In the genomic region with DNA sequence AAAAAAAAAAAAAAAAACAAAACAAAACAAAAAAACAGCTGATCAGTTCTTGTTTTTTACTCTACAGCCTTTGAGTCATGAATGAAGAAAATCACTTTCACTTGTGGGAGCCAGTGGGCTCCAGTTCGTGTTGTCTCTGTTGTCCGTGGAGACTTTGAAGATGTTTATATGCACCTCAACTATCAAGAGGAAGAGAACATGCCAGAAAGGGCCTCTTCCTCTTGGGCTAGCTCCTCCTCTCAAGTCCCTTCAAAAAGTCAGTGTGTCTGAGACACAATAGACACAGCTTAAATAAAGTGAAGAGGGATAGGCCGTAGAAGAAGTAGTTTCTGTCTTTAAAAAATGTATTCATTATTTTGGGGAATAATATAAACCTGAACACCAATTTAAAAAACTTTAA, we compare ENCODE assay signal across 1 cellular context.
TF ChIP-seq lines count a peak whose summit lies in the region.

No MANE protein-coding gene starts in this region.

TF ChIP-seq in HepG2, 621 proteins besides CTCF, POLR2A, EP300 and RAD21:
- TF ChIP-seq, protein P1, sequence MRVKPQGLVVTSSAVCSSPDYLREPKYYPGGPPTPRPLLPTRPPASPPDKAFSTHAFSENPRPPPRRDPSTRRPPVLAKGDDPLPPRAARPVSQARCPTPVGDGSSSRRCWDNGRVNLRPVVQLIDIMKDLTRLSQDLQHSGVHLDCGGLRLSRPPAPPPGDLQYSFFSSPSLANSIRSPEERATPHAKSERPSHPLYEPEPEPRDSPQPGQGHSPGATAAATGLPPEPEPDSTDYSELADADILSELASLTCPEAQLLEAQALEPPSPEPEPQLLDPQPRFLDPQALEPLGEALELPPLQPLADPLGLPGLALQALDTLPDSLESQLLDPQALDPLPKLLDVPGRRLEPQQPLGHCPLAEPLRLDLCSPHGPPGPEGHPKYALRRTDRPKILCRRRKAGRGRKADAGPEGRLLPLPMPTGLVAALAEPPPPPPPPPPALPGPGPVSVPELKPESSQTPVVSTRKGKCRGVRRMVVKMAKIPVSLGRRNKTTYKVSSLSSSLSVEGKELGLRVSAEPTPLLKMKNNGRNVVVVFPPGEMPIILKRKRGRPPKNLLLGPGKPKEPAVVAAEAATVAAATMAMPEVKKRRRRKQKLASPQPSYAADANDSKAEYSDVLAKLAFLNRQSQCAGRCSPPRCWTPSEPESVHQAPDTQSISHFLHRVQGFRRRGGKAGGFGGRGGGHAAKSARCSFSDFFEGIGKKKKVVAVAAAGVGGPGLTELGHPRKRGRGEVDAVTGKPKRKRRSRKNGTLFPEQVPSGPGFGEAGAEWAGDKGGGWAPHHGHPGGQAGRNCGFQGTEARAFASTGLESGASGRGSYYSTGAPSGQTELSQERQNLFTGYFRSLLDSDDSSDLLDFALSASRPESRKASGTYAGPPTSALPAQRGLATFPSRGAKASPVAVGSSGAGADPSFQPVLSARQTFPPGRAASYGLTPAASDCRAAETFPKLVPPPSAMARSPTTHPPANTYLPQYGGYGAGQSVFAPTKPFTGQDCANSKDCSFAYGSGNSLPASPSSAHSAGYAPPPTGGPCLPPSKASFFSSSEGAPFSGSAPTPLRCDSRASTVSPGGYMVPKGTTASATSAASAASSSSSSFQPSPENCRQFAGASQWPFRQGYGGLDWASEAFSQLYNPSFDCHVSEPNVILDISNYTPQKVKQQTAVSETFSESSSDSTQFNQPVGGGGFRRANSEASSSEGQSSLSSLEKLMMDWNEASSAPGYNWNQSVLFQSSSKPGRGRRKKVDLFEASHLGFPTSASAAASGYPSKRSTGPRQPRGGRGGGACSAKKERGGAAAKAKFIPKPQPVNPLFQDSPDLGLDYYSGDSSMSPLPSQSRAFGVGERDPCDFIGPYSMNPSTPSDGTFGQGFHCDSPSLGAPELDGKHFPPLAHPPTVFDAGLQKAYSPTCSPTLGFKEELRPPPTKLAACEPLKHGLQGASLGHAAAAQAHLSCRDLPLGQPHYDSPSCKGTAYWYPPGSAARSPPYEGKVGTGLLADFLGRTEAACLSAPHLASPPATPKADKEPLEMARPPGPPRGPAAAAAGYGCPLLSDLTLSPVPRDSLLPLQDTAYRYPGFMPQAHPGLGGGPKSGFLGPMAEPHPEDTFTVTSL (CRISPR knock-in tag; IDR thresholded peaks at IDR 0.05; ENCODE audit: borderline replicate concordance), result no peak
- TF ChIP-seq RBM39 (IDR thresholded peaks at IDR 0.05; ENCODE audit: low read depth, low read length, poor library complexity, severe bottlenecking) (no peak), NFE2 (CRISPR knock-in tag; IDR thresholded peaks at IDR 0.05) (no peak), ZNF3 (CRISPR knock-in tag; IDR thresholded peaks at IDR 0.05) (no peak), ZNF547 (CRISPR knock-in tag; IDR thresholded peaks at IDR 0.05) (no peak), ZNF264 (CRISPR knock-in tag; IDR thresholded peaks at IDR 0.05) (no peak), ISX (CRISPR knock-in tag; conservative IDR thresholded peaks at IDR 0.05) (no peak), SMC3 (IDR thresholded peaks at IDR 0.05; ENCODE audit: low read length) (no peak), ZNF891 (CRISPR knock-in tag; IDR thresholded peaks at IDR 0.05) (no peak)
- TF ChIP-seq, protein P2, sequence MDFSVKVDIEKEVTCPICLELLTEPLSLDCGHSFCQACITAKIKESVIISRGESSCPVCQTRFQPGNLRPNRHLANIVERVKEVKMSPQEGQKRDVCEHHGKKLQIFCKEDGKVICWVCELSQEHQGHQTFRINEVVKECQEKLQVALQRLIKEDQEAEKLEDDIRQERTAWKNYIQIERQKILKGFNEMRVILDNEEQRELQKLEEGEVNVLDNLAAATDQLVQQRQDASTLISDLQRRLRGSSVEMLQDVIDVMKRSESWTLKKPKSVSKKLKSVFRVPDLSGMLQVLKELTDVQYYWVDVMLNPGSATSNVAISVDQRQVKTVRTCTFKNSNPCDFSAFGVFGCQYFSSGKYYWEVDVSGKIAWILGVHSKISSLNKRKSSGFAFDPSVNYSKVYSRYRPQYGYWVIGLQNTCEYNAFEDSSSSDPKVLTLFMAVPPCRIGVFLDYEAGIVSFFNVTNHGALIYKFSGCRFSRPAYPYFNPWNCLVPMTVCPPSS (IDR thresholded peaks at IDR 0.05), result no peak
- TF ChIP-seq, protein P3, sequence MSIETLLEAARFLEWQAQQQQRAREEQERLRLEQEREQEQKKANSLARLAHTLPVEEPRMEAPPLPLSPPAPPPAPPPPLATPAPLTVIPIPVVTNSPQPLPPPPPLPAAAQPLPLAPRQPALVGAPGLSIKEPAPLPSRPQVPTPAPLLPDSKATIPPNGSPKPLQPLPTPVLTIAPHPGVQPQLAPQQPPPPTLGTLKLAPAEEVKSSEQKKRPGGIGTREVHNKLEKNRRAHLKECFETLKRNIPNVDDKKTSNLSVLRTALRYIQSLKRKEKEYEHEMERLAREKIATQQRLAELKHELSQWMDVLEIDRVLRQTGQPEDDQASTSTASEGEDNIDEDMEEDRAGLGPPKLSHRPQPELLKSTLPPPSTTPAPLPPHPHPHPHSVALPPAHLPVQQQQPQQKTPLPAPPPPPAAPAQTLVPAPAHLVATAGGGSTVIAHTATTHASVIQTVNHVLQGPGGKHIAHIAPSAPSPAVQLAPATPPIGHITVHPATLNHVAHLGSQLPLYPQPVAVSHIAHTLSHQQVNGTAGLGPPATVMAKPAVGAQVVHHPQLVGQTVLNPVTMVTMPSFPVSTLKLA (IDR thresholded peaks at IDR 0.05), result no peak
- TF ChIP-seq, protein P4, sequence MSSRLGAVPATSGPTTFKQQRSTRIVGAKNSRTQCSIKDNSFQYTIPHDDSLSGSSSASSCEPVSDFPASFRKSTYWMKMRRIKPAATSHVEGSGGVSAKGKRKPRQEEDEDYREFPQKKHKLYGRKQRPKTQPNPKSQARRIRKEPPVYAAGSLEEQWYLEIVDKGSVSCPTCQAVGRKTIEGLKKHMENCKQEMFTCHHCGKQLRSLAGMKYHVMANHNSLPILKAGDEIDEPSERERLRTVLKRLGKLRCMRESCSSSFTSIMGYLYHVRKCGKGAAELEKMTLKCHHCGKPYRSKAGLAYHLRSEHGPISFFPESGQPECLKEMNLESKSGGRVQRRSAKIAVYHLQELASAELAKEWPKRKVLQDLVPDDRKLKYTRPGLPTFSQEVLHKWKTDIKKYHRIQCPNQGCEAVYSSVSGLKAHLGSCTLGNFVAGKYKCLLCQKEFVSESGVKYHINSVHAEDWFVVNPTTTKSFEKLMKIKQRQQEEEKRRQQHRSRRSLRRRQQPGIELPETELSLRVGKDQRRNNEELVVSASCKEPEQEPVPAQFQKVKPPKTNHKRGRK (CRISPR knock-in tag; IDR thresholded peaks at IDR 0.05), result no peak
- TF ChIP-seq, protein P5, sequence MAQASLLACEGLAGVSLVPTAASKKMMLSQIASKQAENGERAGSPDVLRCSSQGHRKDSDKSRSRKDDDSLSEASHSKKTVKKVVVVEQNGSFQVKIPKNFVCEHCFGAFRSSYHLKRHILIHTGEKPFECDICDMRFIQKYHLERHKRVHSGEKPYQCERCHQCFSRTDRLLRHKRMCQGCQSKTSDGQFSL (CRISPR knock-in tag; IDR thresholded peaks at IDR 0.05), result no peak
- TF ChIP-seq, protein P6, sequence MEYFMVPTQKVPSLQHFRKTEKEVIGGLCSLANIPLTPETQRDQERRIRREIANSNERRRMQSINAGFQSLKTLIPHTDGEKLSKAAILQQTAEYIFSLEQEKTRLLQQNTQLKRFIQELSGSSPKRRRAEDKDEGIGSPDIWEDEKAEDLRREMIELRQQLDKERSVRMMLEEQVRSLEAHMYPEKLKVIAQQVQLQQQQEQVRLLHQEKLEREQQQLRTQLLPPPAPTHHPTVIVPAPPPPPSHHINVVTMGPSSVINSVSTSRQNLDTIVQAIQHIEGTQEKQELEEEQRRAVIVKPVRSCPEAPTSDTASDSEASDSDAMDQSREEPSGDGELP (IDR thresholded peaks at IDR 0.05; ENCODE audit: borderline replicate concordance, low read depth), result no peak
